Comparison of ENCODE assay signal across 18 cellular contexts in the genomic region with DNA sequence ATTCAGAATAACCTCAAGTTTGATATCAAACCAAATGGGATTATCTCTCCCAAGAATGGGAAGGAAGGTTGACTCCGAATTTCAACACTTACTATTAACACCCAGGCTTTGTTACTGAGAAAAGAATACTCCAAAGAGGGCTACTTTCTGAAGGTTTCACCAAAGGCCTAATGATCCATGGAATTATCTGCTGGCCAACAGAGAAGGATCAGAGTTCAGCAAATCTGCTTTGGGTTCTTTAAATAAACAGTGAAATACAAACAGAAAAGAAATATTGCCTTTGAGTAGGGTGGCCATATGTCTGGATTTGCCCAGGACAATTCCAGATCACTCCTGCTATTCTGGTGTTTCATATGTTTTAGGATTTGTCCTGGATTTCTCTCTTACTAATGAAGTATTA.
DNase-seq lines count a peak whose midpoint lies in the region; ATAC-seq and TF ChIP-seq lines count a peak whose summit lies in the region.
"Had no signal": no experiment of that assay in that cellular context is flagged by ENCODE, and none has a peak within 500 bp of the region (broad histone marks: within the 10 kb centered on the region; RNA-seq: fewer than 3 reads in every experiment).

No MANE protein-coding gene starts in this region.

- H2AFZ ChIP-seq in mammary epithelial cell (ENCODE audit: low read depth, low read length), result peak overlapping the region; percentile 28

- no peak for TF ChIP-seq EP300 in suprapubic skin (IDR thresholded peaks at IDR 0.05)

- H3K27ac ChIP-seq in mammary epithelial cell (ENCODE audit: insufficient read depth, low read depth, low read length) (no peak overlapping the region), breast epithelium (no peak overlapping the region), liver (ENCODE audit: low read depth in 1 of 2, low read length in 2 of 2) (no peak overlapping the region), upper lobe of right lung (no peak overlapping the region), suprapubic skin (no peak overlapping the region)
- H3K27ac ChIP-seq: 22Rv1; A549; BLaER1 treated with 17β-estradiol and CSF1 and Interleukin-3, amounts not matched to agents 10 nM and 100 nM; C4-2B had no signal

- CTCF ChIA-PET in mammary epithelial cell (lab: Charles Lee; ENCODE audit: low non-redundant PET), result no interaction called here

- WGBS in mammary epithelial cell (ENCODE audit: low coverage, missing lambda C conversion rate), result 85% methylated on average over 1 of the region's 1 CpG
- WGBS in liver, result 79% methylated on average over 1 of the region's 1 CpG
- WGBS in suprapubic skin, result 95% methylated on average over 1 of the region's 1 CpG

- in situ Hi-C loops in mammary epithelial cell (cut with MboI; ENCODE audit: low sequenced_read_pairs in 2 of 2), result loop anchor here in 1 of 2 donors (25.0 kb wide), 1 partner anchor 555 kb away; a partner anchor contains a TSS

- no peak for TF ChIP-seq CTCF in mammary epithelial cell (conservative IDR thresholded peaks at IDR 0.05 in 1 of 2, IDR thresholded peaks at IDR 0.05 in 1 of 2; ENCODE audit: extremely low read depth in 1 of 2, insufficient read depth in 1 of 2, low read depth in 1 of 2, low read length in 2 of 2)
- no peak for TF ChIP-seq CTCF in breast epithelium (IDR thresholded peaks at IDR 0.05)
- TF ChIP-seq CTCF in liver (IDR thresholded peaks at IDR 0.05; ENCODE audit: low read depth, low read length, missing input control), result no peak
- TF ChIP-seq CTCF in upper lobe of right lung (IDR thresholded peaks at IDR 0.05), result no peak
- TF ChIP-seq CTCF in suprapubic skin (IDR thresholded peaks at IDR 0.05), result no peak

- H4K20me1 ChIP-seq in mammary epithelial cell (ENCODE audit: insufficient read depth, low read length), result no peaks in the 10 kb centered on the region
- H4K20me1 ChIP-seq: BLaER1 treated with 17β-estradiol and CSF1 and Interleukin-3, amounts not matched to agents 10 nM and 100 nM had no signal

- no peaks in the 10 kb centered on the region for H3K79me2 ChIP-seq in mammary epithelial cell (ENCODE audit: insufficient read depth, low read length)

- no peak for TF ChIP-seq RAD21 in liver (IDR thresholded peaks at IDR 0.05)

- H3K9ac ChIP-seq in mammary epithelial cell (ENCODE audit: insufficient read depth, low read length), result no peak overlapping the region
- no peak overlapping the region for H3K9ac ChIP-seq in liver (ENCODE audit: low read depth in 1 of 2, low read length in 2 of 2)
- H3K9ac ChIP-seq: BLaER1 treated with 17β-estradiol and CSF1 and Interleukin-3, amounts not matched to agents 10 nM and 100 nM had no signal

- intact Hi-C loops in mammary epithelial cell (cut with micrococcal nuclease), result no loop called here
- intact Hi-C loops in breast epithelium (cut with DNase I; ENCODE audit: low total_unique reads), result no loop called here
- intact Hi-C loops in upper lobe of right lung (cut with DNase I), result no loop called here

- no peak for DNase-seq in mammary epithelial cell
- no peak for DNase-seq in breast epithelium (ENCODE audit: low spot score in 2 of 2)
- no peak for DNase-seq in left lobe of liver (ENCODE audit: low spot score)
- no peak for DNase-seq in upper lobe of right lung
- no peak for DNase-seq in suprapubic skin (ENCODE audit: low spot score in 2 of 2)
- DNase-seq: AML-193; Caco-2; Calu3; CD4-positive, alpha-beta T cell; CD8-positive, alpha-beta T cell; DMS79 treated with DMSO at 0.1 percent for 48 hours; GF-D8 had no signal

- H3K27me3 ChIP-seq in mammary epithelial cell (ENCODE audit: insufficient read depth, low read length) (no peaks in the 10 kb centered on the region), breast epithelium (peaks cover 0 to 6% of the 10 kb centered on the region in 2 donors), liver (ENCODE audit: control insufficient read depth in 4 of 4, insufficient read depth in 4 of 4, low read length in 3 of 4) (peaks cover 0 to 2% (median 0%) of the 10 kb centered on the region in 4 donors), upper lobe of right lung (no peaks in the 10 kb centered on the region), suprapubic skin (no peaks in the 10 kb centered on the region)
- H3K27me3 ChIP-seq: BLaER1 treated with 17β-estradiol and CSF1 and Interleukin-3, amounts not matched to agents 10 nM and 100 nM had no signal

- ATAC-seq in left lobe of liver (peak; percentile 60), upper lobe of right lung (no peak), HG03095 (IDR thresholded peaks at IDR 0.05; ENCODE audit: unreplicated experiment) (no peak)
- ATAC-seq: A549; CD8-positive, alpha-beta T cell had no signal

- H3K4me1 ChIP-seq in mammary epithelial cell (ENCODE audit: insufficient read depth, low read length) (peaks cover 20% of the 10 kb centered on the region), breast epithelium (no peaks in the 10 kb centered on the region), liver (ENCODE audit: control insufficient read depth in 4 of 4, insufficient read depth in 4 of 4, low read length in 3 of 4) (no peaks in the 10 kb centered on the region), upper lobe of right lung (no peaks in the 10 kb centered on the region), suprapubic skin (no peaks in the 10 kb centered on the region)
- H3K4me1 ChIP-seq: A549; BLaER1 treated with 17β-estradiol and CSF1 and Interleukin-3, amounts not matched to agents 10 nM and 100 nM; Caco-2 had no signal

- no TSS peak for BruUV-seq in mammary epithelial cell (replicated peaks; lab: Mats Ljungman, UMichigan)

- H3K4me3 ChIP-seq in mammary epithelial cell (replicated peaks in 1 of 3; ENCODE audit: insufficient read depth in 1 of 3, low read depth in 2 of 3, low read length in 3 of 3) (no peak overlapping the region), breast epithelium (no peak overlapping the region), liver (ENCODE audit: low read depth in 1 of 3, low read length in 3 of 3) (no peak overlapping the region), upper lobe of right lung (no peak overlapping the region), suprapubic skin (no peak overlapping the region)
- H3K4me3 ChIP-seq: A549; BLaER1 treated with 17β-estradiol and CSF1 and Interleukin-3, amounts not matched to agents 10 nM and 100 nM had no signal

- H3K4me2 ChIP-seq in mammary epithelial cell (ENCODE audit: insufficient read depth, low read depth, low read length), result no peak overlapping the region
- H3K4me2 ChIP-seq: A549; BLaER1 treated with 17β-estradiol and CSF1 and Interleukin-3, amounts not matched to agents 10 nM and 100 nM had no signal

- H3K36me3 ChIP-seq in mammary epithelial cell (ENCODE audit: insufficient read depth, low read length) (no peaks in the 10 kb centered on the region), breast epithelium (no peaks in the 10 kb centered on the region), liver (ENCODE audit: control insufficient read depth in 4 of 4, insufficient read depth in 3 of 4, low read depth in 1 of 4, low read length in 3 of 4) (no peaks in the 10 kb centered on the region), upper lobe of right lung (no peaks in the 10 kb centered on the region), suprapubic skin (no peaks in the 10 kb centered on the region)
- H3K36me3 ChIP-seq: BLaER1 treated with 17β-estradiol and CSF1 and Interleukin-3, amounts not matched to agents 10 nM and 100 nM had no signal

- dilution Hi-C loops in mammary epithelial cell (cut with HindIII; ENCODE audit: low sequenced_read_pairs), result no loop called here

- H3K9me3 ChIP-seq in mammary epithelial cell (replicated peaks; ENCODE audit: insufficient read depth, low read length), result no peaks in the 10 kb centered on the region
- peaks cover 0 to 8% of the 10 kb centered on the region in 2 donors for H3K9me3 ChIP-seq in breast epithelium
- no peaks in the 10 kb centered on the region for H3K9me3 ChIP-seq in liver (ENCODE audit: control insufficient read depth in 4 of 4, low read length in 3 of 4)
- H3K9me3 ChIP-seq in upper lobe of right lung, result no peaks in the 10 kb centered on the region
- H3K9me3 ChIP-seq in suprapubic skin, result no peaks in the 10 kb centered on the region
- H3K9me3 ChIP-seq: Caco-2 had no signal

- TF ChIP-seq POLR2A in breast epithelium (IDR thresholded peaks at IDR 0.05) (no peak), suprapubic skin (IDR thresholded peaks at IDR 0.05) (no peak)

TF ChIP-seq in liver, 16 proteins besides CTCF, POLR2A, EP300 and RAD21:
- TF ChIP-seq HNF4A (conservative IDR thresholded peaks at IDR 0.05), result peak; percentile 17 to 18
- TF ChIP-seq HNF4G (IDR thresholded peaks at IDR 0.05), result no peak
- TF ChIP-seq JUND (IDR thresholded peaks at IDR 0.05), result no peak
